In the genomic region with DNA sequence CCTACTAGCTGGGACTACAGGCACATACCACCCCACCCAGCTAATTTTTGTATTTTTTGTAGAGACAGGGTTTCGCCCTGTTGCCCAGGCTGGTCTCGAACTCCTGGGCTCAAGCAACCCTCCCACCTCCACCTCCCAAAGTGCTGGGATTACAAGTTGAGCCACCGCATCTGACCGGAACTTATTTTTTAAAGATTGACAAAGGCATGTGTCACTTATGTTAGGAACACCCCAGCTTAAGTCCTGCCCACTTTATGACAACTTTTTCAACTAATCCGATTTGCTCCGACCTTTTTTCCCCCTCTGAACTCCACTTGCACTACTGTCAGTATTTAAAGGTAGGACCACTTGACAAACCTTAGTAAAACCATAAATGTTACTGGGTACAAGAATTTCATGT, we compare ENCODE assay signal across 14 cellular contexts.
DNase-seq lines count a peak whose midpoint lies in the region; ATAC-seq and TF ChIP-seq lines count a peak whose summit lies in the region.
"Had no signal": no experiment of that assay in that cellular context is flagged by ENCODE, and none has a peak within 500 bp of the region (broad histone marks: within the 10 kb centered on the region; RNA-seq: fewer than 3 reads in every experiment).

No MANE protein-coding gene starts in this region.

- H3K4me1 ChIP-seq in right atrium auricular region (peaks cover 0 to 37% of the 10 kb centered on the region in 2 donors), stomach (peaks cover 33 to 62% (median 46%) of the 10 kb centered on the region in 4 donors)
- no peaks in the 10 kb centered on the region for H3K4me1 ChIP-seq in naive thymus-derived CD4-positive, alpha-beta T cell (ENCODE audit: control insufficient read depth in 2 of 2, insufficient read depth in 2 of 2, low read length in 2 of 2)

- POLR2A ChIA-PET in naive thymus-derived CD4-positive, alpha-beta T cell (lab: Charles Lee): no interaction called here

- no peak for TF ChIP-seq EP300 in stomach (IDR thresholded peaks at IDR 0.05)

- no peaks in the 10 kb centered on the region for H3K27me3 ChIP-seq in right atrium auricular region
- no peaks in the 10 kb centered on the region for H3K27me3 ChIP-seq in stomach
- H3K27me3 ChIP-seq in naive thymus-derived CD4-positive, alpha-beta T cell (ENCODE audit: control insufficient read depth in 2 of 2, insufficient read depth in 2 of 2, low read length in 2 of 2): no peaks in the 10 kb centered on the region

- CTCF ChIA-PET in naive thymus-derived CD4-positive, alpha-beta T cell (lab: Charles Lee): no interaction called here

- TF ChIP-seq CTCF in right atrium auricular region (IDR thresholded peaks at IDR 0.05): no peak
- no peak for TF ChIP-seq CTCF in stomach (IDR thresholded peaks at IDR 0.05)

- WGBS in stomach, 5 donors: 80 to 92% (median 86%) methylated on average over 6 of the region's 6 CpGs

- H3K4me3 Mint-ChIP-seq in naive thymus-derived CD4-positive, alpha-beta T cell: no peak overlapping the region
- H3K4me3 Mint-ChIP-seq: CD14-positive monocyte; CD8-positive, alpha-beta T cell had no signal

- no peaks in the 10 kb centered on the region for H3K9me3 ChIP-seq in right atrium auricular region
- H3K9me3 ChIP-seq in stomach: no peaks in the 10 kb centered on the region
- H3K9me3 ChIP-seq in naive thymus-derived CD4-positive, alpha-beta T cell (ENCODE audit: control insufficient read depth in 2 of 3, low read length in 3 of 3): no peaks in the 10 kb centered on the region
- H3K9me3 ChIP-seq: HAP-1 had no signal

- intact Hi-C loops in Right ventricle myocardium superior (cut with DNase I): no loop called here
- intact Hi-C loops in stomach (cut with DNase I; ENCODE audit: low total_unique reads): no loop called here
- intact Hi-C loops in naive thymus-derived CD4-positive, alpha-beta T cell (cut with micrococcal nuclease): no loop called here

- no peak for ATAC-seq in Right ventricle myocardium superior (ENCODE audit: poor library complexity)
- no peak for ATAC-seq in naive thymus-derived CD4-positive, alpha-beta T cell
- ATAC-seq: CD8-positive, alpha-beta T cell had no signal

- H3K4me3 ChIP-seq in right atrium auricular region (no peak overlapping the region), stomach (no peak overlapping the region)
- H3K4me3 ChIP-seq in naive thymus-derived CD4-positive, alpha-beta T cell (ENCODE audit: low read length): no peak overlapping the region
- H3K4me3 ChIP-seq: HAP-1 had no signal

- no peaks in the 10 kb centered on the region for H3K4me1 Mint-ChIP-seq in naive thymus-derived CD4-positive, alpha-beta T cell
- H3K4me1 Mint-ChIP-seq: CD14-positive monocyte had no signal

- DNase-seq in NCI-H82 (lab: John Stamatoyannopoulos, UW) (peak; percentile 9), NCI-H82 treated with DMSO at 0.1 percent for 48 hours (lab: John Stamatoyannopoulos, UW; ENCODE audit: unreplicated experiment) (no peak), right atrium auricular region (ENCODE audit: low spot score) (no peak), Right ventricle myocardium superior (no peak), stomach (no peak), cortex of kidney (lab: John Stamatoyannopoulos, UW) (no peak)
- no peak for DNase-seq in naive thymus-derived CD4-positive, alpha-beta T cell
- DNase-seq: CD8-positive, alpha-beta T cell; COR-L47; DMS53; GF-D8 had no signal

- no peak for TF ChIP-seq POLR2A in stomach (IDR thresholded peaks at IDR 0.05)

- H3K36me3 Mint-ChIP-seq in naive thymus-derived CD4-positive, alpha-beta T cell: no peaks in the 10 kb centered on the region
- H3K36me3 Mint-ChIP-seq: CD14-positive monocyte; CD8-positive, alpha-beta T cell had no signal

- no peaks in the 10 kb centered on the region for H3K36me3 ChIP-seq in right atrium auricular region
- H3K36me3 ChIP-seq in stomach: no peaks in the 10 kb centered on the region
- H3K36me3 ChIP-seq in naive thymus-derived CD4-positive, alpha-beta T cell (ENCODE audit: control insufficient read depth in 2 of 3, insufficient read depth in 3 of 3, low read length in 3 of 3): no peaks in the 10 kb centered on the region
- H3K36me3 ChIP-seq: HAP-1 had no signal

- peaks cover 0 to 4% (median 0%) of the 10 kb centered on the region in 11 donors for H3K9me3 Mint-ChIP-seq in naive thymus-derived CD4-positive, alpha-beta T cell
- H3K9me3 Mint-ChIP-seq: CD8-positive, alpha-beta T cell had no signal

- peaks cover 3 to 25% (median 12%) of the 10 kb centered on the region in 5 donors for H3K27me3 Mint-ChIP-seq in naive thymus-derived CD4-positive, alpha-beta T cell

- peak overlapping the region; percentile 46 to 82 for H3K27ac ChIP-seq in right atrium auricular region
- peak overlapping the region in 4 of 5 donors; percentile 28 to 79 (median 68) for H3K27ac ChIP-seq in stomach
- no peak overlapping the region for H3K27ac ChIP-seq in naive thymus-derived CD4-positive, alpha-beta T cell (ENCODE audit: low read depth, low read length)
- H3K27ac ChIP-seq: 22Rv1 had no signal

- no peak overlapping the region for H3K27ac Mint-ChIP-seq in naive thymus-derived CD4-positive, alpha-beta T cell
- H3K27ac Mint-ChIP-seq: CD14-positive monocyte; CD8-positive, alpha-beta T cell had no signal
